Comparison of ENCODE assay signal across 28 cellular contexts in genomic region chr10:23051278-23051677, GRCh38.
"Had no signal": no experiment of that assay in that cellular context is flagged by ENCODE, and none has a peak within 500 bp of the region (broad histone marks: within the 10 kb centered on the region; RNA-seq: fewer than 3 reads in every experiment).

No MANE protein-coding gene starts in this region.

- H3K27ac ChIP-seq: neutrophil, pancreas, prostate gland, right atrium auricular region, right lobe of liver, sigmoid colon, suprapubic skin, testis, tibial artery, transverse colon, upper lobe of left lung had no signal

- ATAC-seq: naive thymus-derived CD4-positive, alpha-beta T cell; natural killer cell; pancreas; right lobe of liver; stimulated activated effector memory CD8-positive, alpha-beta T cell treated with anti-CD3 and anti-CD28 coated beads, Interleukin-12 subunit alpha, Interleukin-12 subunit beta, amount 100 ng/mL, for 72 hours; stimulated activated naive CD8-positive, alpha-beta T cell treated with anti-CD3 and anti-CD28 coated beads, Interleukin-15, amount 100 ng/mL, for 72 hours; stimulated activated naive CD8-positive, alpha-beta T cell treated with anti-CD3 and anti-CD28 coated beads, Interleukin-15, Interleukin-2, amounts not matched to agents 100 U/mL and 50 U/mL, for 24 hours had no signal

- H3K9me3 ChIP-seq: neutrophil, pancreas, prostate gland, right atrium auricular region, right lobe of liver, sigmoid colon, suprapubic skin, testis, tibial artery, transverse colon, upper lobe of left lung had no signal

- H3K4me3 ChIP-seq: pancreas, prostate gland, right atrium auricular region, right lobe of liver, sigmoid colon, suprapubic skin, testis, tibial artery, transverse colon, upper lobe of left lung had no signal

- H3K36me3 ChIP-seq: neutrophil, pancreas, prostate gland, right atrium auricular region, right lobe of liver, sigmoid colon, suprapubic skin, tibial artery, transverse colon, upper lobe of left lung had no signal

- DNase-seq: naive thymus-derived CD4-positive, alpha-beta T cell; natural killer cell; nucleus accumbens; pancreas; retina; right lobe of liver; sigmoid colon; small intestine; stimulated activated CD4-positive, alpha-beta T cell treated with anti-CD3 and anti-CD28 coated beads, Interleukin-15, amount 100 ng/mL, for 24 hours; stimulated activated CD4-positive, alpha-beta T cell treated with anti-CD3 and anti-CD28 coated beads, Interleukin-2, amount 100 ng/mL, for 24 hours; stimulated activated CD4-positive, alpha-beta T cell treated with anti-CD3 and anti-CD28 coated beads, Interleukin-2, amount 100 ng/mL, for 48 hours; stimulated activated CD4-positive, alpha-beta T cell treated with anti-CD3 and anti-CD28 coated beads, Interleukin-4, amount 100 ng/mL, for 24 hours; stimulated activated naive CD4-positive, alpha-beta T cell; stimulated activated naive CD8-positive, alpha-beta T cell treated with anti-CD3 and anti-CD28 coated beads, Interleukin-15, amount 100 ng/mL, for 72 hours; stimulated activated naive CD8-positive, alpha-beta T cell treated with anti-CD3 and anti-CD28 coated beads, Interleukin-15, Interleukin-2, amounts not matched to agents 100 U/mL and 50 U/mL, for 24 hours; substantia nigra; testis; tibial artery; transverse colon; upper lobe of left lung had no signal

- H3K4me3 Mint-ChIP-seq: naive thymus-derived CD4-positive, alpha-beta T cell; natural killer cell; neural crest cell; stimulated activated effector memory CD8-positive, alpha-beta T cell treated with anti-CD3 and anti-CD28 coated beads, Interleukin-12 subunit alpha, Interleukin-12 subunit beta, amount 100 ng/mL, for 72 hours; stimulated activated naive CD8-positive, alpha-beta T cell treated with anti-CD3 and anti-CD28 coated beads, Interleukin-15, amount 100 ng/mL, for 72 hours had no signal

- H3K4me1 ChIP-seq: prostate gland, right lobe of liver, testis, tibial artery, upper lobe of left lung had no signal

- FAIRE-seq: pancreas, small intestine, urothelium cell line had no signal

- H3K36me3 Mint-ChIP-seq: naive thymus-derived CD4-positive, alpha-beta T cell; natural killer cell; stimulated activated effector memory CD8-positive, alpha-beta T cell treated with anti-CD3 and anti-CD28 coated beads, Interleukin-12 subunit alpha, Interleukin-12 subunit beta, amount 100 ng/mL, for 72 hours had no signal

- H3K27ac Mint-ChIP-seq: naive thymus-derived CD4-positive, alpha-beta T cell; natural killer cell; stimulated activated effector memory CD8-positive, alpha-beta T cell treated with anti-CD3 and anti-CD28 coated beads, Interleukin-12 subunit alpha, Interleukin-12 subunit beta, amount 100 ng/mL, for 72 hours; stimulated activated naive CD8-positive, alpha-beta T cell treated with anti-CD3 and anti-CD28 coated beads, Interleukin-15, amount 100 ng/mL, for 72 hours had no signal

- H3K9me3 Mint-ChIP-seq: naive thymus-derived CD4-positive, alpha-beta T cell; natural killer cell; nephron; neural crest cell; stimulated activated effector memory CD8-positive, alpha-beta T cell treated with anti-CD3 and anti-CD28 coated beads, Interleukin-12 subunit alpha, Interleukin-12 subunit beta, amount 100 ng/mL, for 72 hours; stimulated activated naive CD8-positive, alpha-beta T cell treated with anti-CD3 and anti-CD28 coated beads, Interleukin-15, amount 100 ng/mL, for 72 hours had no signal

- H3K4me1 Mint-ChIP-seq: naive thymus-derived CD4-positive, alpha-beta T cell; natural killer cell; stimulated activated effector memory CD8-positive, alpha-beta T cell treated with anti-CD3 and anti-CD28 coated beads, Interleukin-12 subunit alpha, Interleukin-12 subunit beta, amount 100 ng/mL, for 72 hours; stimulated activated naive CD8-positive, alpha-beta T cell treated with anti-CD3 and anti-CD28 coated beads, Interleukin-15, amount 100 ng/mL, for 72 hours had no signal

- H3K27me3 ChIP-seq: neutrophil, pancreas, right atrium auricular region, right lobe of liver, sigmoid colon, testis, tibial artery, transverse colon, upper lobe of left lung had no signal
